In the genomic region with DNA sequence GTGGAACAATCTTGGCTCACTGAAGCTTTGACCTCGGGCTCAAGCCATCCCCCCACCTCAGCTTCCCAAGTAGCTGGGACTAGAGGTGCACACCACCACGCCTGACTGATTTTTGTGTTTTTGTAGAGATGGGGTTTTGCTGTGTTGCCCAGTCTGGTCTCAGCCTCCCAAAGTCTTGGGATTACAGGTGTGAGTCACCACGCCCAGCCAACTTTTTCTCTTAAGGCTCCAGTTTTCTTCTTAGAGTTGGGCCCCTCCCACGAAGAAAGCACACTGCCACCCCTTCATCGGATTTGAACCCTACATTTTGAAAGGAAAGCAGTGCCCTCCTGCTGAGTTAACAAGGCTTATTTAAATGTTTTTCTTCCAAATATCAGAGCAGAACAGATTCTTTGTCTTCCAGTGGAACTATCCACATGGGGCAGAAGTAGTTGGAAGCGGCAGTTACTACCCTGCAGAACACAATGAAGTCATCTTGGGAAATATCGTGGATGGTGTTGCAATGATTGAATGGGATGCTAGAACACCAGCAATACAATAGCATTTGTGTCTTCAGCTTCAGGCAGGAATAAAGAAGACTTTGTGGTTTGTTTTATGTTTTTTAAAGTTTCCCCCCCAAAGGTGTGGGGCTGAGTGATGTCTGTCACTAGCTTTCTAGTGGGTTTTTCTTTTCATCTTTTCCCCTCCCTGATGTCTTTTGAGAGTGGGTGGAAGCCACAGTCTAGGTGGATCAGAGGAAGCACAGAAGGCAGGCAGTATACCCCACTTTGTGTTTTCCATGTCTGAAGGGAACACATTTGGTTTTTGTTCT, we compare ENCODE assay signal across 8 cellular contexts. TPM values are rescaled to one million over a fixed set of nuclear protein-coding genes. Genes with fewer than 3 reads are reported as not detected.
A peak's percentile ranks its signal among the peaks of the same experiment; 100 is the strongest.
DNase-seq lines count a peak whose midpoint lies in the region; ATAC-seq and TF ChIP-seq lines count a peak whose summit lies in the region.

No MANE protein-coding gene starts in this region.

- intact Hi-C loops in activated naive CD4-positive, alpha-beta T cell treated with anti-CD3 and anti-CD28 coated beads for 36 hours (cut with micrococcal nuclease) = loop anchor here (5.0 kb wide), 1 partner anchor 241 kb away; a partner anchor contains a TSS
- intact Hi-C loops in heart right ventricle (cut with DNase I) = loop anchor here in 2 of 10 donors (10.0 kb wide), 2 partner anchors 178 to 188 kb away; a partner anchor contains a TSS

- H3K4me3 Mint-ChIP-seq in activated naive CD4-positive, alpha-beta T cell treated with anti-CD3 and anti-CD28 coated beads for 36 hours = peak overlapping the region; percentile 23

- H3K36me3 Mint-ChIP-seq in activated naive CD4-positive, alpha-beta T cell treated with anti-CD3 and anti-CD28 coated beads for 36 hours (ENCODE audit: low read depth) = peaks cover 14% of the 10 kb centered on the region

- H3K9me3 Mint-ChIP-seq in activated naive CD4-positive, alpha-beta T cell treated with anti-CD3 and anti-CD28 coated beads for 36 hours = no peaks in the 10 kb centered on the region

- H3K9ac ChIP-seq in subcutaneous abdominal adipose tissue (ENCODE audit: low read length in 5 of 5) = peak overlapping the region in 1 of 5 donors; percentile 21

- CTCF ChIA-PET in activated naive CD4-positive, alpha-beta T cell treated with anti-CD3 and anti-CD28 coated beads for 36 hours (lab: Charles Lee) = interaction anchor here (0.6 to 1.5 kb wide), 3 partner anchors 19 to 753 kb away, joined by 3 read pairs; no protein-coding TSS in a partner anchor

- H3K27ac ChIP-seq in heart right ventricle = peak overlapping the region in 9 of 10 donors; percentile 88 to 99 (median 97)
- H3K27ac ChIP-seq in subcutaneous abdominal adipose tissue (ENCODE audit: low read depth, low read length) = peak overlapping the region; percentile 96

- no peak overlapping the region for H3K4me3 ChIP-seq in heart right ventricle
- peak overlapping the region in 1 of 5 donors; percentile 11 for H3K4me3 ChIP-seq in subcutaneous abdominal adipose tissue (ENCODE audit: low read depth in 1 of 5, low read length in 5 of 5)

- H3K27ac Mint-ChIP-seq in activated naive CD4-positive, alpha-beta T cell treated with anti-CD3 and anti-CD28 coated beads for 36 hours = peak overlapping the region; percentile 77

- H3K27me3 ChIP-seq in heart right ventricle = no peaks in the 10 kb centered on the region
- no peaks in the 10 kb centered on the region for H3K27me3 ChIP-seq in subcutaneous abdominal adipose tissue (ENCODE audit: control insufficient read depth in 5 of 5, insufficient read depth in 4 of 5, low read length in 5 of 5)

- ATAC-seq in activated CD4-positive, CD25-positive, alpha-beta regulatory T cell treated with anti-CD3 and anti-CD28 coated beads, Interleukin-2, amount 50 U/mL, for 24 hours = peak; percentile 22 to 29
- ATAC-seq in heart right ventricle (peak in 1 of 8 donors; percentile 44), HG03135 (IDR thresholded peaks at IDR 0.05; ENCODE audit: unreplicated experiment) (no peak)

- 63 to 66% methylated on average over 7 of the region's 7 CpGs for WGBS in heart right ventricle, 2 donors

- H3K4me1 ChIP-seq in heart right ventricle (peaks cover 39 to 100% (median 100%) of the 10 kb centered on the region in 9 donors), subcutaneous abdominal adipose tissue (ENCODE audit: control insufficient read depth in 5 of 5, insufficient read depth in 5 of 5, low read length in 5 of 5) (peaks cover 16 to 100% (median 97%) of the 10 kb centered on the region in 5 donors)

- H3K9me3 ChIP-seq in heart right ventricle (no peaks in the 10 kb centered on the region), subcutaneous abdominal adipose tissue (ENCODE audit: control insufficient read depth in 5 of 5, low read length in 5 of 5) (no peaks in the 10 kb centered on the region)

- peaks cover 57% of the 10 kb centered on the region for H3K4me1 Mint-ChIP-seq in activated naive CD4-positive, alpha-beta T cell treated with anti-CD3 and anti-CD28 coated beads for 36 hours (ENCODE audit: low read depth)

- peaks cover 23% of the 10 kb centered on the region for H3K27me3 Mint-ChIP-seq in activated naive CD4-positive, alpha-beta T cell treated with anti-CD3 and anti-CD28 coated beads for 36 hours (ENCODE audit: low read depth)

- no peak for TF ChIP-seq CTCF in heart right ventricle (IDR thresholded peaks at IDR 0.05)

- DNase-seq in activated CD4-positive, CD25-positive, alpha-beta regulatory T cell treated with anti-CD3 and anti-CD28 coated beads, Interleukin-2, amount 50 U/mL, for 72 hours = no peak
- DNase-seq in activated naive CD4-positive, alpha-beta T cell treated with anti-CD3 and anti-CD28 coated beads for 36 hours = peak; percentile 40
- no peak for DNase-seq in heart right ventricle
- no peak for DNase-seq in iPS-NIHi11 (ENCODE audit: low spot score)
- DNase-seq in ureter (ENCODE audit: low spot score) = no peak

- H3K36me3 ChIP-seq in heart right ventricle = peaks cover 0 to 40% (median 0%) of the 10 kb centered on the region in 9 donors
- H3K36me3 ChIP-seq in subcutaneous abdominal adipose tissue (ENCODE audit: control insufficient read depth in 5 of 5, insufficient read depth in 5 of 5, low read length in 5 of 5) = peaks cover 0 to 5% (median 0%) of the 10 kb centered on the region in 5 donors

RNA-seq across cellular contexts. Expression of a gene that starts 8.9 kb away (rescaled TPM):
- total RNA-seq in activated naive CD4-positive, alpha-beta T cell treated with anti-CD3 and anti-CD28 coated beads for 36 hours = 100 to 1,000 TPM; 117 to 119 TPM
- 100 to 1,000 TPM; 129 to 291 (median 149) TPM for total RNA-seq in heart right ventricle
- 100 to 1,000 TPM in 1 of 2 donors, 10 to 100 TPM in 1; 92.4 to 189 TPM for polyA plus RNA-seq in heart right ventricle
- 656 TPM for total RNA-seq in ureter

RNA-seq across cellular contexts. Expression of a gene that starts 37.4 kb away (rescaled TPM):
- total RNA-seq in activated naive CD4-positive, alpha-beta T cell treated with anti-CD3 and anti-CD28 coated beads for 36 hours = 100 to 1,000 TPM; 299 to 324 TPM
- total RNA-seq in heart right ventricle (100 to 1,000 TPM; 505 to 677 (median 631) TPM), ureter (322 TPM)
- 100 to 1,000 TPM; 572 to 845 TPM for polyA plus RNA-seq in heart right ventricle

RNA-seq across cellular contexts. Expression of a gene that starts 38.6 kb away (rescaled TPM):
- 100 to 1,000 TPM; 135 to 148 TPM for total RNA-seq in activated naive CD4-positive, alpha-beta T cell treated with anti-CD3 and anti-CD28 coated beads for 36 hours
- total RNA-seq in heart right ventricle (1 to 10 TPM in 8 of 10 donors, under 1 TPM in 2; 0.52 to 9.1 (median 1.5) TPM), ureter (9.0 TPM)
- polyA plus RNA-seq in heart right ventricle = 1 to 10 TPM in 1 of 2 donors, under 1 TPM in 1; 0.99 to 2.1 TPM

Comparison
In these comparisons a context has a peak if more than half of its experiments do, and no peak if none do; other contexts are left out.
1. RNA of a gene that starts 38.6 kb away (total RNA-seq): 135 to 148 TPM in activated naive CD4-positive, alpha-beta T cell treated with anti-CD3 and anti-CD28 coated beads for 36 hours; 9.0 TPM in ureter (single experiment) and 0.52 to 9.1 TPM in heart right ventricle; every median in the first group is over 10 times any median in the second.